In the genomic region with DNA sequence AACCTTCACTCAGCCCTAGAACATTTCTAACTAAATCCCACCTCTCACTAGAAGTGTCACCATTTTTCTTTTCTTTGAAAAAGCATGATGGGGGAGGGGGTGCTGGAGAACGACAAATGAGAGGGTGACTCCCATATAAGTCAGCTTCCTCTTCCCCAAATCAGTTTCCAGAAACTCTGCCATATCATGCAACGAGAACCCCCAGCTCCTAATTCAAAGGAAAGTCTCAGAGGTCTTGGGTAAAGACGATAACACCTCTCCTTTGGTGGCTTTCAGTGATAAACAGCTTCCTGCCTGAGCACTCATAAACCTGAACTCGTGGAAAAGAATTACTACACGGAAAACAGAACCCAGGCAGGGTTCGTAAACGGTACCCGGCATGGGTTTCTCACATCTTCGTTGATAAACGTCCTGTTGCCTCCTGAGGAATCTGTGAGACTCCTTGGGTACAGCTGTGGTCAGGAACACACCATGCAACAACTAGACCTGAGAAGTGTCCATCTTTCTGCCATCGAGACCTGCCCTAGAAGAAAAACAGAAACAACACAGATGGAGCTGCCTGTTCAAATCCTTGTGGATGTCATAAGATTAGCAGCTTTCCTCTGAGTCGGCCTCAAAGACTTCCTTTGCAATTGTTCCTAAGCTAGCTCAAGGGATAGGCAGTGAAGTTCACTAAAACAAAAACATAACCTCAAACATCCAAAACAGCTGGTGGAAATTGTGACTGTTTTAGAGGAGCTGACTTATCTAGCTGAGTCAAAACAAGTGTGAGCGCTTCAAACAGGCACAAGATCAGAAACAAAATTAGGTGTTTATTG, we compare ENCODE assay signal across 2 cellular contexts.
A peak's percentile ranks its signal among the peaks of the same experiment; 100 is the strongest.
TF ChIP-seq lines count a peak whose summit lies in the region.

No MANE protein-coding gene starts in this region.

TF ChIP-seq in SK-N-SH treated with all-trans-retinoic acid at 6 μM for 48 hours, 23 proteins besides CTCF, POLR2A, EP300 and RAD21 (continued from another document):
- TF ChIP-seq ZNF70 (CRISPR knock-in tag; IDR thresholded peaks at IDR 0.05): no peak

TF ChIP-seq in endothelial cell of umbilical vein, 7 proteins besides CTCF, POLR2A, EP300 and RAD21 (continued from another document):
- TF ChIP-seq JUN (IDR thresholded peaks at IDR 0.05; ENCODE audit: borderline replicate concordance, insufficient read depth, insufficient read length, low read depth) (peak; percentile 44), FOS (IDR thresholded peaks at IDR 0.05; ENCODE audit: borderline replicate concordance, insufficient read depth, low read length) (peak; percentile 57), MYC (IDR thresholded peaks at IDR 0.05; ENCODE audit: low read depth, low read length) (no peak), GATA2 (IDR thresholded peaks at IDR 0.05; ENCODE audit: insufficient read depth, insufficient read length, low read depth, low read length) (peak; percentile 37)
- TF ChIP-seq, protein P1, sequence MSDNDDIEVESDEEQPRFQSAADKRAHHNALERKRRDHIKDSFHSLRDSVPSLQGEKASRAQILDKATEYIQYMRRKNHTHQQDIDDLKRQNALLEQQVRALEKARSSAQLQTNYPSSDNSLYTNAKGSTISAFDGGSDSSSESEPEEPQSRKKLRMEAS (IDR thresholded peaks at IDR 0.05; ENCODE audit: insufficient read depth, insufficient read length): no peak
